Comparison of ENCODE assay signal across 13 cellular contexts in the genomic region with DNA sequence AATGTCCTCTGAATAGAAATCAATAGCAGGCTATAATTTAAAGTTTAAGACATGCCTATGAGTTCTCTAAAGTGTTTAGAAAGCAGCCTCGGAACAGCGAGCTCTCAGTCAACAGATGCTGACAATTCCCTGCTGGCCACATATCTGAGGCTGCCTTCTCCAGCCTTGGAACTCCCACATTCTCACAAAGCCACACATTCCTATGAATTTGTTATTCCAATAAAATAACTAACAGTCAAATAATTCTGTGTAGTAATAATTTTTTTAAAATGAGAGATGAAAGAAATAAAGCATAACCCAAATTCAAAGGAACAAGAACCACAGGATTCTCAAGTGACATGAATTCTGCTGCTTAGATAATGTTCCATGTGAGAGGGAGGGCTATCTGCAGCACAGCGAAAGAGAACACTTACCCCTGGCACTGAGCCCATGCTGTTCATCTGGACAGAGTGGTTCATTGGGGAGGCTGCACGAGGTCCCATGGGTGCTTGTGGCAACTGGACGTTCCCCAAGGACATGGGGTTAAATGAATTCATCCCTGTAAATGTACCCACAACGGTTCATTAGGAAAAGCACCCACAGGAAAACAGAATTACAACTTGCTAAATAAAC. TPM values are rescaled to one million over a fixed set of nuclear protein-coding genes. Genes with fewer than 3 reads are reported as not detected.
A peak's percentile ranks its signal among the peaks of the same experiment; 100 is the strongest.
DNase-seq lines count a peak whose midpoint lies in the region; ATAC-seq and TF ChIP-seq lines count a peak whose summit lies in the region.
"Had no signal": no experiment of that assay in that cellular context is flagged by ENCODE, and none has a peak within 500 bp of the region (broad histone marks: within the 10 kb centered on the region; RNA-seq: fewer than 3 reads in every experiment).

No MANE protein-coding gene starts in this region.

- no peaks in the 10 kb centered on the region for H3K9me3 ChIP-seq in right cardiac atrium (ENCODE audit: control insufficient read depth, low read length)
- H3K9me3 ChIP-seq: BLaER1 treated with 17β-estradiol and CSF1 and Interleukin-3, amounts not matched to agents 10 nM and 100 nM; thoracic aorta had no signal

- intact Hi-C loops in Right ventricle myocardium inferior (cut with DNase I) (loop anchor here (5.0 kb wide), 1 partner anchor 103 kb away; no protein-coding TSS in a partner anchor), cardiac septum (cut with DNase I) (no loop called here), right cardiac atrium (cut with DNase I) (loop anchor here in 1 of 4 donors (10.0 kb wide), 1 partner anchor 101 kb away; no protein-coding TSS in a partner anchor)
- intact Hi-C loops in activated CD4-positive, alpha-beta T cell treated with anti-CD3 and anti-CD28 coated beads, Interleukin-2, amount 10 ng/mL, durations not matched to agents 24 days and 14 days (cut with micrococcal nuclease), result no loop called here
- intact Hi-C loops in activated CD4-positive, alpha-beta memory T cell treated with anti-CD3 and anti-CD28 coated beads for 36 hours (cut with micrococcal nuclease), result no loop called here

- H3K4me1 ChIP-seq in right cardiac atrium (ENCODE audit: control insufficient read depth, insufficient read depth, low read length), result peaks cover 3% of the 10 kb centered on the region

- no peak for DNase-seq in Right ventricle myocardium inferior (ENCODE audit: missing footprints)
- no peak for DNase-seq in cardiac septum (ENCODE audit: low spot score)
- peak; percentile 49 to 61 for DNase-seq in cardiac fibroblast (ENCODE audit: low read depth in 2 of 2)
- peak; percentile 59 to 85 (median 76) for DNase-seq in right cardiac atrium
- DNase-seq in activated CD4-positive, alpha-beta T cell treated with anti-CD3 and anti-CD28 coated beads, Interleukin-2, amount 10 ng/mL, durations not matched to agents 24 days and 14 days, result no peak
- DNase-seq in activated CD4-positive, alpha-beta memory T cell treated with anti-CD3 and anti-CD28 coated beads for 36 hours, result no peak
- DNase-seq in mesenteric fat pad (ENCODE audit: low spot score), result no peak
- no peak for DNase-seq in DMS53 (lab: John Stamatoyannopoulos, UW)
- DNase-seq: activated T-cell treated with anti-CD3 and anti-CD28 coated beads, Interleukin-2, amount 50 U/mL, for 48 hours had no signal

- no peak overlapping the region for H3K4me3 ChIP-seq in cardiac fibroblast (replicated peaks in 1 of 2; ENCODE audit: low read depth in 2 of 2, low read length in 2 of 2)
- no peak overlapping the region for H3K4me3 ChIP-seq in right cardiac atrium (ENCODE audit: low read length)
- H3K4me3 ChIP-seq: BLaER1 treated with 17β-estradiol and CSF1 and Interleukin-3, amounts not matched to agents 10 nM and 100 nM; lung; thoracic aorta had no signal

- no peaks in the 10 kb centered on the region for H3K4me1 Mint-ChIP-seq in activated CD4-positive, alpha-beta T cell treated with anti-CD3 and anti-CD28 coated beads, Interleukin-2, amount 10 ng/mL, durations not matched to agents 24 days and 14 days
- no peaks in the 10 kb centered on the region for H3K4me1 Mint-ChIP-seq in activated CD4-positive, alpha-beta memory T cell treated with anti-CD3 and anti-CD28 coated beads for 36 hours (ENCODE audit: low read depth)
- H3K4me1 Mint-ChIP-seq: central memory CD8-positive, alpha-beta T cell had no signal

- no peak for TF ChIP-seq CTCF in cardiac fibroblast (IDR thresholded peaks at IDR 0.05; ENCODE audit: low read depth, low read length)

- peak; percentile 83 for ATAC-seq in Right ventricle myocardium inferior
- ATAC-seq in right cardiac atrium, result peak; percentile 78 to 88

- no peak overlapping the region for H3K27ac Mint-ChIP-seq in activated CD4-positive, alpha-beta T cell treated with anti-CD3 and anti-CD28 coated beads, Interleukin-2, amount 10 ng/mL, durations not matched to agents 24 days and 14 days
- H3K27ac Mint-ChIP-seq in activated CD4-positive, alpha-beta memory T cell treated with anti-CD3 and anti-CD28 coated beads for 36 hours, result no peak overlapping the region

- no peaks in the 10 kb centered on the region for H3K27me3 Mint-ChIP-seq in activated CD4-positive, alpha-beta T cell treated with anti-CD3 and anti-CD28 coated beads, Interleukin-2, amount 10 ng/mL, durations not matched to agents 24 days and 14 days
- H3K27me3 Mint-ChIP-seq in activated CD4-positive, alpha-beta memory T cell treated with anti-CD3 and anti-CD28 coated beads for 36 hours, result no peaks in the 10 kb centered on the region
- H3K27me3 Mint-ChIP-seq: central memory CD8-positive, alpha-beta T cell had no signal

- H3K4me3 Mint-ChIP-seq in activated CD4-positive, alpha-beta T cell treated with anti-CD3 and anti-CD28 coated beads, Interleukin-2, amount 10 ng/mL, durations not matched to agents 24 days and 14 days, result no peak overlapping the region
- no peak overlapping the region for H3K4me3 Mint-ChIP-seq in activated CD4-positive, alpha-beta memory T cell treated with anti-CD3 and anti-CD28 coated beads for 36 hours
- H3K4me3 Mint-ChIP-seq: central memory CD8-positive, alpha-beta T cell had no signal

- peak overlapping the region; percentile 37 for H3K27ac ChIP-seq in right cardiac atrium (ENCODE audit: low read length)
- H3K27ac ChIP-seq: BLaER1 treated with 17β-estradiol and CSF1 and Interleukin-3, amounts not matched to agents 10 nM and 100 nM had no signal

- no peaks in the 10 kb centered on the region for H3K27me3 ChIP-seq in right cardiac atrium (ENCODE audit: control insufficient read depth, insufficient read depth)
- H3K27me3 ChIP-seq: BLaER1 treated with 17β-estradiol and CSF1 and Interleukin-3, amounts not matched to agents 10 nM and 100 nM had no signal

- POLR2A ChIA-PET in activated CD4-positive, alpha-beta memory T cell treated with anti-CD3 and anti-CD28 coated beads for 36 hours (lab: Charles Lee), result no interaction called here

- 33% methylated on average over 6 of the region's 6 CpGs for whole genome bisulfite sequencing in right cardiac atrium

- H3K36me3 Mint-ChIP-seq in activated CD4-positive, alpha-beta T cell treated with anti-CD3 and anti-CD28 coated beads, Interleukin-2, amount 10 ng/mL, durations not matched to agents 24 days and 14 days (ENCODE audit: low read depth), result peaks cover 52% of the 10 kb centered on the region
- H3K36me3 Mint-ChIP-seq in activated CD4-positive, alpha-beta memory T cell treated with anti-CD3 and anti-CD28 coated beads for 36 hours, result peaks cover 25% of the 10 kb centered on the region

- CTCF ChIA-PET in activated CD4-positive, alpha-beta memory T cell treated with anti-CD3 and anti-CD28 coated beads for 36 hours (lab: Charles Lee), result no interaction called here

- no peaks in the 10 kb centered on the region for H3K9me3 Mint-ChIP-seq in activated CD4-positive, alpha-beta T cell treated with anti-CD3 and anti-CD28 coated beads, Interleukin-2, amount 10 ng/mL, durations not matched to agents 24 days and 14 days
- no peaks in the 10 kb centered on the region for H3K9me3 Mint-ChIP-seq in activated CD4-positive, alpha-beta memory T cell treated with anti-CD3 and anti-CD28 coated beads for 36 hours
- H3K9me3 Mint-ChIP-seq: central memory CD8-positive, alpha-beta T cell had no signal

RNA-seq across cellular contexts. Expression of a gene that starts 56.9 kb away (rescaled TPM):
- total RNA-seq in Right ventricle myocardium inferior (134 TPM), cardiac septum (78.6 TPM), right cardiac atrium (100 to 1,000 TPM in 1 of 4 donors, 10 to 100 TPM in 3; 88.6 to 108 (median 96.7) TPM), mesenteric fat pad (85.9 TPM)
- 71.0 TPM for polyA plus RNA-seq in right cardiac atrium
- total RNA-seq in activated CD4-positive, alpha-beta T cell treated with anti-CD3 and anti-CD28 coated beads, Interleukin-2, amount 10 ng/mL, durations not matched to agents 24 days and 14 days, result 394 and 421 TPM in 2 replicates
- total RNA-seq in activated CD4-positive, alpha-beta memory T cell treated with anti-CD3 and anti-CD28 coated beads for 36 hours, result 100 to 1,000 TPM; 277 to 282 TPM

Comparison
In these comparisons a context has a peak if more than half of its experiments do, and no peak if none do; other contexts are left out.
1. DNase-seq: peak in cardiac fibroblast (2 of 2) and right cardiac atrium (3 of 3); none in Right ventricle myocardium inferior (single experiment), cardiac septum (single experiment), activated CD4-positive, alpha-beta T cell treated with anti-CD3 and anti-CD28 coated beads, Interleukin-2, amount 10 ng/mL, durations not matched to agents 24 days and 14 days (single experiment), activated CD4-positive, alpha-beta memory T cell treated with anti-CD3 and anti-CD28 coated beads for 36 hours (single experiment), mesenteric fat pad (single experiment) and DMS53 (single experiment).